In the genomic region with DNA sequence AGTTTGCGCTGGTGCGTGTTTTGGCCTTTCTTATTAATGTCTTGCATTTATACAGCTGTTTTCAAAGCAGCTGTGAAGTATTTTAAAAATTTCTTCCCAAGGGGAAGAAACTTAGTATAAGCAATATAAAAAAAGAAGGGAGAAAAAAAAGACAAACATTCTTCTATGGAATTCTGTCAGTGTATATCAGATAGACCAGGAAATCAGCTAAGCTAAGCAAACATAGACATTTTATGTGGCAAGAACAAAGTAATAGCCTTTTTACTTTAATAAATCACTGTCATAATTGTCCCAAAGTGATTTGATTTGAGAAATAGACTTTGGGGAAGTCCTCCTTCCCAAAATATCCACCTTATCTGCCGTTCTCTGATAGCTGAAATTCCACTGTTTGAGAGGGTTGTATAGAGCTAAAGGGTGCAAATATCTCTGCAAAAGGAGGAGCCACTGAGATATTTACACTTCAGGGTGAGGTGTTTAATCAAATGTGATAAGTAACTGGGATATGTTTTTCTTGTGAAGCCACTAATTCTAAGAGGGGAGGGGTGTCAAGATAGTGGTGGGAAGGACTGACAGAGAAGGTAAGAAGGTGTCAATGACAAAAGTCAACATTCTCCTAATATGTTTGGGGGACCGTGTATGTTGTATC, we compare ENCODE assay signal across 14 cellular contexts.
DNase-seq lines count a peak whose midpoint lies in the region; ATAC-seq and TF ChIP-seq lines count a peak whose summit lies in the region.
"Had no signal": no experiment of that assay in that cellular context is flagged by ENCODE, and none has a peak within 500 bp of the region (broad histone marks: within the 10 kb centered on the region; RNA-seq: fewer than 3 reads in every experiment).

No MANE protein-coding gene starts in this region.

- CTCF ChIA-PET in Caco-2 (lab: Charles Lee): interaction anchor here (0.6 to 2.1 kb wide), 4 partner anchors 13 to 544 kb away, joined by 4 to 6 read pairs (median 4); a partner anchor contains a TSS
- CTCF ChIA-PET in Panc1 (lab: Charles Lee): no interaction called here

- H3K4me1 ChIP-seq in Caco-2 (peaks cover 48% of the 10 kb centered on the region), Panc1 (ENCODE audit: control insufficient read depth, insufficient read depth, low read length) (peaks cover 11% of the 10 kb centered on the region), hepatocyte (ENCODE audit: insufficient read depth) (peaks cover 13% of the 10 kb centered on the region), endodermal cell (ENCODE audit: control insufficient read depth, insufficient read depth, low read length) (peaks cover 22% of the 10 kb centered on the region)

- peak; percentile 47 to 55 for DNase-seq in Caco-2
- DNase-seq in Panc1 (ENCODE audit: low read depth, low spot score): no peak
- no peak for DNase-seq in hepatocyte (ENCODE audit: low spot score)
- DNase-seq in osteocyte (ENCODE audit: extremely low spot score, unreplicated experiment): no peak
- DNase-seq in endodermal cell: no peak
- DNase-seq in GM19240 (ENCODE audit: insufficient read length, low spot score): no peak
- DNase-seq: DMS153, NCI-H1105, NCI-H1694, NCI-H524 treated with DMSO at 0.1 percent for 48 hours, Peyer's patch had no signal

- in situ Hi-C loops in Panc1 (cut with HindIII; ENCODE audit: low pct_unique_long_range_greater_than_20kb, low sequenced_read_pairs): no loop called here

- no peak overlapping the region for H2AFZ ChIP-seq in hepatocyte

- H3K9me3 ChIP-seq in Caco-2 (no peaks in the 10 kb centered on the region), Panc1 (ENCODE audit: control insufficient read depth, insufficient read depth, low read depth, low read length) (no peaks in the 10 kb centered on the region), hepatocyte (ENCODE audit: low read depth) (no peaks in the 10 kb centered on the region), endodermal cell (ENCODE audit: control insufficient read depth, low read length) (no peaks in the 10 kb centered on the region)
- H3K9me3 ChIP-seq: Peyer's patch had no signal

- H4K20me1 ChIP-seq in hepatocyte (ENCODE audit: insufficient read depth, poor library complexity, severe bottlenecking): no peaks in the 10 kb centered on the region

- intact Hi-C loops in Caco-2 (cut with micrococcal nuclease; ENCODE audit: unreplicated experiment): loop anchor here (1.0 to 5.0 kb wide), 7 partner anchors 12 to 786 kb away; a partner anchor contains a TSS
- intact Hi-C loops in Panc1 (cut with micrococcal nuclease; ENCODE audit: unreplicated experiment): loop anchor here (10.0 kb wide), 2 partner anchors 327 to 663 kb away; no protein-coding TSS in a partner anchor

- POLR2A ChIA-PET in Caco-2 (lab: Charles Lee): interaction anchor here (0.6 kb wide), 1 partner anchor 174 kb away, joined by 4 read pairs; no protein-coding TSS in a partner anchor
- POLR2A ChIA-PET in Panc1 (lab: Charles Lee): no interaction called here

- 44% methylated on average over 4 of the region's 4 CpGs for WGBS in hepatocyte (ENCODE audit: low lambda C conversion rate, missing lambda C conversion rate)
- WGBS in endodermal cell (ENCODE audit: insufficient coverage in 1 of 2, insufficient read length in 1 of 2), 2 experiments: 46% methylated on average over 4 of the region's 4 CpGs; no CpG with 5 or more reads in 1 of the 2 experiments

- H3K27ac ChIP-seq in Panc1 (ENCODE audit: low read length) (peak overlapping the region; percentile 36; the same call in 1 of the 2 replicates), hepatocyte (peak overlapping the region; percentile 51), endodermal cell (ENCODE audit: low read depth, low read length) (no peak overlapping the region)
- H3K27ac ChIP-seq: C4-2B had no signal

- ATAC-seq in Panc1 (no peak), HG02763 (IDR thresholded peaks at IDR 0.05; ENCODE audit: unreplicated experiment) (no peak), GM21526 (IDR thresholded peaks at IDR 0.05; ENCODE audit: low FRiP score, unreplicated experiment) (no peak)

- peak overlapping the region; percentile 18 for H3K27ac Mint-ChIP-seq in Caco-2 (ENCODE audit: unreplicated experiment)
- peak overlapping the region; percentile 84 for H3K27ac Mint-ChIP-seq in osteocyte (ENCODE audit: unreplicated experiment)
- H3K27ac Mint-ChIP-seq in endodermal cell: no peak overlapping the region

- no peaks in the 10 kb centered on the region for H3K36me3 ChIP-seq in Caco-2 (ENCODE audit: control insufficient read depth, insufficient read depth, low read length)
- H3K36me3 ChIP-seq in Panc1 (ENCODE audit: control insufficient read depth, insufficient read depth, low read length): no peaks in the 10 kb centered on the region
- no peaks in the 10 kb centered on the region for H3K36me3 ChIP-seq in hepatocyte (replicated peaks; ENCODE audit: insufficient read depth, low read depth)
- no peaks in the 10 kb centered on the region for H3K36me3 ChIP-seq in endodermal cell (ENCODE audit: control insufficient read depth, insufficient read depth, low read length)
- H3K36me3 ChIP-seq: Peyer's patch had no signal

- H3K9me3 Mint-ChIP-seq in Caco-2 (ENCODE audit: unreplicated experiment) (peaks cover 9% of the 10 kb centered on the region), osteocyte (ENCODE audit: unreplicated experiment) (no peaks in the 10 kb centered on the region), endodermal cell (no peaks in the 10 kb centered on the region)

- H3K79me2 ChIP-seq in hepatocyte: no peaks in the 10 kb centered on the region

- H3K4me3 Mint-ChIP-seq in Caco-2 (ENCODE audit: unreplicated experiment) (no peak overlapping the region), osteocyte (ENCODE audit: unreplicated experiment) (no peak overlapping the region), endodermal cell (no peak overlapping the region)

- H3K4me3 ChIP-seq in Caco-2 (ENCODE audit: low read depth, low read length) (no peak overlapping the region), Panc1 (ENCODE audit: low read depth in 2 of 2, low read length in 2 of 2) (no peak overlapping the region), hepatocyte (no peak overlapping the region), endodermal cell (ENCODE audit: low read length) (no peak overlapping the region)
- H3K4me3 ChIP-seq: Peyer's patch had no signal

- H3K36me3 Mint-ChIP-seq in Caco-2 (ENCODE audit: insufficient read depth, unreplicated experiment) (peaks cover 9% of the 10 kb centered on the region), osteocyte (ENCODE audit: unreplicated experiment) (no peaks in the 10 kb centered on the region), endodermal cell (ENCODE audit: low read depth) (no peaks in the 10 kb centered on the region)

- no peaks in the 10 kb centered on the region for H3K9me2 ChIP-seq in hepatocyte (replicated peaks; ENCODE audit: insufficient read depth)

- H3K27me3 Mint-ChIP-seq in Caco-2 (ENCODE audit: insufficient read depth, unreplicated experiment): no peaks in the 10 kb centered on the region
- H3K27me3 Mint-ChIP-seq in osteocyte (ENCODE audit: unreplicated experiment): no peaks in the 10 kb centered on the region
- H3K27me3 Mint-ChIP-seq in endodermal cell (ENCODE audit: insufficient read depth): peaks cover 5% of the 10 kb centered on the region

- no peak overlapping the region for H3K9ac ChIP-seq in endodermal cell (ENCODE audit: extremely low read depth, low read length, poor library complexity, severe bottlenecking)

- H3K4me2 ChIP-seq in hepatocyte: peak overlapping the region; percentile 31

- H3K4me1 Mint-ChIP-seq in Caco-2 (ENCODE audit: low read depth, unreplicated experiment): peaks cover 30% of the 10 kb centered on the region
- H3K4me1 Mint-ChIP-seq in osteocyte (ENCODE audit: unreplicated experiment): peaks cover 71% of the 10 kb centered on the region
- H3K4me1 Mint-ChIP-seq in endodermal cell: peaks cover 62% of the 10 kb centered on the region

- BruUV-seq in Caco-2 (replicated peaks; lab: Mats Ljungman, UMichigan): no TSS peak
- BruUV-seq in Panc1 (replicated peaks; lab: Mats Ljungman, UMichigan): no TSS peak

- TF ChIP-seq CTCF in Caco-2 (IDR thresholded peaks at IDR 0.05; ENCODE audit: insufficient read depth in 1 of 2, low read depth in 1 of 2, low read length in 1 of 2, severe bottlenecking in 1 of 2, unreplicated experiment in 1 of 2): no peak
- TF ChIP-seq CTCF in Panc1 (IDR thresholded peaks at IDR 0.05): no peak
- no peak for TF ChIP-seq CTCF in hepatocyte (IDR thresholded peaks at IDR 0.05; ENCODE audit: poor library complexity)
- TF ChIP-seq CTCF in osteocyte (IDR thresholded peaks at IDR 0.05): no peak
- no peak for TF ChIP-seq CTCF in endodermal cell (conservative IDR thresholded peaks at IDR 0.05)

- no peaks in the 10 kb centered on the region for H3K27me3 ChIP-seq in Caco-2 (replicated peaks; ENCODE audit: control insufficient read depth, insufficient read depth, low read length)
- H3K27me3 ChIP-seq in Panc1 (ENCODE audit: control insufficient read depth, insufficient read depth, low read length): no peaks in the 10 kb centered on the region
- H3K27me3 ChIP-seq in hepatocyte: no peaks in the 10 kb centered on the region
- H3K27me3 ChIP-seq in endodermal cell (ENCODE audit: control insufficient read depth, insufficient read depth, low read length, poor library complexity, severe bottlenecking): no peaks in the 10 kb centered on the region
- H3K27me3 ChIP-seq: Peyer's patch had no signal

Comparison
In these comparisons a context has a peak if more than half of its experiments do, and no peak if none do; other contexts are left out.
1. DNase-seq: peak in Caco-2 (2 of 2); none in Panc1 (single experiment), hepatocyte (single experiment), osteocyte (single experiment), endodermal cell (single experiment) and GM19240 (single experiment).